ENCODE assay signal across 1 cellular context in genomic region chr16:5095145-5095845, GRCh38.
TF ChIP-seq lines count a peak whose summit lies in the region.

No MANE protein-coding gene starts in this region.

TF ChIP-seq in GM12878, 131 proteins besides CTCF, POLR2A, EP300 and RAD21:
- TF ChIP-seq, protein P1, sequence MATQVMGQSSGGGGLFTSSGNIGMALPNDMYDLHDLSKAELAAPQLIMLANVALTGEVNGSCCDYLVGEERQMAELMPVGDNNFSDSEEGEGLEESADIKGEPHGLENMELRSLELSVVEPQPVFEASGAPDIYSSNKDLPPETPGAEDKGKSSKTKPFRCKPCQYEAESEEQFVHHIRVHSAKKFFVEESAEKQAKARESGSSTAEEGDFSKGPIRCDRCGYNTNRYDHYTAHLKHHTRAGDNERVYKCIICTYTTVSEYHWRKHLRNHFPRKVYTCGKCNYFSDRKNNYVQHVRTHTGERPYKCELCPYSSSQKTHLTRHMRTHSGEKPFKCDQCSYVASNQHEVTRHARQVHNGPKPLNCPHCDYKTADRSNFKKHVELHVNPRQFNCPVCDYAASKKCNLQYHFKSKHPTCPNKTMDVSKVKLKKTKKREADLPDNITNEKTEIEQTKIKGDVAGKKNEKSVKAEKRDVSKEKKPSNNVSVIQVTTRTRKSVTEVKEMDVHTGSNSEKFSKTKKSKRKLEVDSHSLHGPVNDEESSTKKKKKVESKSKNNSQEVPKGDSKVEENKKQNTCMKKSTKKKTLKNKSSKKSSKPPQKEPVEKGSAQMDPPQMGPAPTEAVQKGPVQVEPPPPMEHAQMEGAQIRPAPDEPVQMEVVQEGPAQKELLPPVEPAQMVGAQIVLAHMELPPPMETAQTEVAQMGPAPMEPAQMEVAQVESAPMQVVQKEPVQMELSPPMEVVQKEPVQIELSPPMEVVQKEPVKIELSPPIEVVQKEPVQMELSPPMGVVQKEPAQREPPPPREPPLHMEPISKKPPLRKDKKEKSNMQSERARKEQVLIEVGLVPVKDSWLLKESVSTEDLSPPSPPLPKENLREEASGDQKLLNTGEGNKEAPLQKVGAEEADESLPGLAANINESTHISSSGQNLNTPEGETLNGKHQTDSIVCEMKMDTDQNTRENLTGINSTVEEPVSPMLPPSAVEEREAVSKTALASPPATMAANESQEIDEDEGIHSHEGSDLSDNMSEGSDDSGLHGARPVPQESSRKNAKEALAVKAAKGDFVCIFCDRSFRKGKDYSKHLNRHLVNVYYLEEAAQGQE (IDR thresholded peaks at IDR 0.05; ENCODE audit: low read depth, low read length), result peak; percentile 72
